Comparison of ENCODE assay signal across 1 cellular context in the genomic region with DNA sequence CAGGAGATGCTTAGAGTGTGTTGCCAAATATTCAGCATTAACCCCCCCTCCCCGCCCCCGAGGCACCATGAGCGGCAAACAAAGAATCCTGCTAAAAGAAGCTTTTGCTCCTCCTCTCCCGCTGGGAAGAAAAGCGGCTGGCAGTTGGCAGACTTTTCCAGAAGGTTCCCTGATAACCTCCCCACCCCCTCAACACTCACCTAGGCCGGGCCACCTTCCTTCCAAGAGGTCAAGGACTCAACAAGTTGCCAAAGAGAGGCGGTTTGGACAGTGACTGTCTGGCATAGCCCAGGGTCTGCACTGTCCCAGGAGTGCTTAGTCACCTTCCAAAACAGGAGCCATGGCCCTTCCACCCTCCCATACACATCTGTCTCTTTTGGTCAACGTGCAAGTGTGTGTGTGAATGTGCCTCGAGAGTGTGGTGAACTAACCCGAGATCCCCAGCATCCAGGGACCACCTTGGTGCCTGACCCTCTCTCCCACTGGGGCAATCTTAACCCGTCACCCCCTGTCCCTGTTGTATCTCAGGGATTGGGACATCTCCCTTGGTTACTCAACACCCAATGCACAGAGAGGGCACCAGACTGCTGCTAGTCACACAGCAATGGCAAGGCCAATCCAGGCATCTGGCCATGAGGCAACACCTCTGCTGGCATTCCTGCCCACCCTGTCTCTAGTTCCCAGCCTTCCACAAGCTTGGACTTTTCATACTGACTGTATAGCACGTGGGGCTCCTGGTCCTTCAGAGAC.
A peak's percentile ranks its signal among the peaks of the same experiment; 100 is the strongest.
TF ChIP-seq lines count a peak whose summit lies in the region.

No MANE protein-coding gene starts in this region.

TF ChIP-seq in HepG2, 621 proteins besides CTCF, POLR2A, EP300 and RAD21:
- TF ChIP-seq, protein P1, sequence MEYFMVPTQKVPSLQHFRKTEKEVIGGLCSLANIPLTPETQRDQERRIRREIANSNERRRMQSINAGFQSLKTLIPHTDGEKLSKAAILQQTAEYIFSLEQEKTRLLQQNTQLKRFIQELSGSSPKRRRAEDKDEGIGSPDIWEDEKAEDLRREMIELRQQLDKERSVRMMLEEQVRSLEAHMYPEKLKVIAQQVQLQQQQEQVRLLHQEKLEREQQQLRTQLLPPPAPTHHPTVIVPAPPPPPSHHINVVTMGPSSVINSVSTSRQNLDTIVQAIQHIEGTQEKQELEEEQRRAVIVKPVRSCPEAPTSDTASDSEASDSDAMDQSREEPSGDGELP (IDR thresholded peaks at IDR 0.05; ENCODE audit: borderline replicate concordance, low read depth): no peak
- TF ChIP-seq RARA (CRISPR knock-in tag; IDR thresholded peaks at IDR 0.05) (peak; percentile 38; the same call in 1 of the 2 replicates), NR2F6 (IDR thresholded peaks at IDR 0.05) (peak; percentile 44; the same call in 1 of the 2 replicates), NR2F6 (CRISPR knock-in tag; IDR thresholded peaks at IDR 0.05) (peak; percentile 69), ZMYM3 (CRISPR knock-in tag; IDR thresholded peaks at IDR 0.05) (peak; percentile 60; the same call in 1 of the 2 replicates), ZNF891 (CRISPR knock-in tag; IDR thresholded peaks at IDR 0.05) (no peak), ZFP36 (IDR thresholded peaks at IDR 0.05; ENCODE audit: borderline replicate concordance, low read depth, low read length, partially characterized antibody) (peak; percentile 10), ZNF768 (CRISPR knock-in tag; IDR thresholded peaks at IDR 0.05) (peak; percentile 100), NR2F1 (CRISPR knock-in tag; IDR thresholded peaks at IDR 0.05) (0 out of 4 replicates have a peak, but pooled peaks have one; percentile 19 to 31), KDM1A (CRISPR knock-in tag; IDR thresholded peaks at IDR 0.05) (0 out of 2 replicates have a peak, but pooled peaks have one; percentile 51)
- TF ChIP-seq, protein P2, sequence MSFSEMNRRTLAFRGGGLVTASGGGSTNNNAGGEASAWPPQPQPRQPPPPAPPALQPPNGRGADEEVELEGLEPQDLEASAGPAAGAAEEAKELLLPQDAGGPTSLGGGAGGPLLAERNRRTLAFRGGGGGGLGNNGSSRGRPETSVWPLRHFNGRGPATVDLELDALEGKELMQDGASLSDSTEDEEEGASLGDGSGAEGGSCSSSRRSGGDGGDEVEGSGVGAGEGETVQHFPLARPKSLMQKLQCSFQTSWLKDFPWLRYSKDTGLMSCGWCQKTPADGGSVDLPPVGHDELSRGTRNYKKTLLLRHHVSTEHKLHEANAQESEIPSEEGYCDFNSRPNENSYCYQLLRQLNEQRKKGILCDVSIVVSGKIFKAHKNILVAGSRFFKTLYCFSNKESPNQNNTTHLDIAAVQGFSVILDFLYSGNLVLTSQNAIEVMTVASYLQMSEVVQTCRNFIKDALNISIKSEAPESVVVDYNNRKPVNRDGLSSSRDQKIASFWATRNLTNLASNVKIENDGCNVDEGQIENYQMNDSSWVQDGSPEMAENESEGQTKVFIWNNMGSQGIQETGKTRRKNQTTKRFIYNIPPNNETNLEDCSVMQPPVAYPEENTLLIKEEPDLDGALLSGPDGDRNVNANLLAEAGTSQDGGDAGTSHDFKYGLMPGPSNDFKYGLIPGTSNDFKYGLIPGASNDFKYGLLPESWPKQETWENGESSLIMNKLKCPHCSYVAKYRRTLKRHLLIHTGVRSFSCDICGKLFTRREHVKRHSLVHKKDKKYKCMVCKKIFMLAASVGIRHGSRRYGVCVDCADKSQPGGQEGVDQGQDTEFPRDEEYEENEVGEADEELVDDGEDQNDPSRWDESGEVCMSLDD (CRISPR knock-in tag; IDR thresholded peaks at IDR 0.05; ENCODE audit: borderline replicate concordance): no peak
- TF ChIP-seq, protein P3, sequence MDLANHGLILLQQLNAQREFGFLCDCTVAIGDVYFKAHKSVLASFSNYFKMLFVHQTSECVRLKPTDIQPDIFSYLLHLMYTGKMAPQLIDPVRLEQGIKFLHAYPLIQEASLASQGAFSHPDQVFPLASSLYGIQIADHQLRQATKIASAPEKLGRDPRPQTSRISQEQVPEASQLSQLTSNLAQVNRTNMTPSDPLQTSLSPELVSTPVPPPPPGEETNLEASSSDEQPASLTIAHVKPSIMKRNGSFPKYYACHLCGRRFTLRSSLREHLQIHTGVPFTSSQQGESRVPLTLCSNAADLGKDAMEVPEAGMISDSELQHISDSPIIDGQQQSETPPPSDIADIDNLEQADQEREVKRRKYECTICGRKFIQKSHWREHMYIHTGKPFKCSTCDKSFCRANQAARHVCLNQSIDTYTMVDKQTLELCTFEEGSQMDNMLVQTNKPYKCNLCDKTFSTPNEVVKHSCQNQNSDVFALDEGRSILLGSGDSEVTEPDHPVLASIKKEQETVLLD (CRISPR knock-in tag; IDR thresholded peaks at IDR 0.05; ENCODE audit: low read depth): no peak
